Comparison of ENCODE assay signal across 2 cellular contexts in the genomic region with DNA sequence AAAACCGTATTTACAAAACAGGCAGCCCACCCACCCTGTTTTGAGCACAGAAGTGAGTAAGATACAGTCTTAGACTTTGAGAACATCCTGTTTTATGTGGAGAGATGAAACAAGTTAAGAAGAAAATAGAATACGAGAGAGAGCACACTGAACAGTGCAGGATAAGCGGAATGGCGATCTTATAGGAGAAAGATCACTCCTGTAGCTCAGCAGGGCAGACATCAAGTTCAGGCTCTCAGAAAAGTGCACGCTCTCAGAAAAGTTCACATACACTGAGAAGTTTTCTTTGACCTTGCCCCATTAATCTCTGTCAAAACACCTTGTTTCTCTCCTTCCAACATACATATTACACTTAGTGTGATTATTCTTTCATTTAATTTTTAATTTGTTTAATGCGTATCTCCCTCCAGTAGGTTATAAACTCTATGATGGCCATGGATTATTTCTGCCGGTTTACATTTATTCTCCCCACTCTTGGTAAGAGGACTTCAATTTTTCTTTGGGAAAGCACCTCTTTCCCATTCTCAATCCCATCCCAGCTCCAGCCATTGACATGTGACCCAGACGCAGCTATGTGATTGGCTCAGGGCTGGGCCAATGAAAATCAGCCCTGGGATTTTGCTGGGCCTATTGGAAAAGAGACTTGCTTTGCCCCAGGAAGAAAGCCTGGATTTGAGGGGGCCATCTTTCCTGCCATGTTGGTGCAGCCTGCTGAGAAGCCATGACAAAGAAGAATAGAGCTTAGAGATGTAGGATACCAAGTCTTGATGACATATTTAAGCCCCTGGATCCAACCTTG.
TF ChIP-seq lines count a peak whose summit lies in the region.

No MANE protein-coding gene starts in this region.

TF ChIP-seq in HepG2, 621 proteins besides CTCF, POLR2A, EP300 and RAD21:
- no peak for TF ChIP-seq AHDC1 (CRISPR knock-in tag; IDR thresholded peaks at IDR 0.05; ENCODE audit: borderline replicate concordance)
- peak; percentile 44; the same call in 1 of the 2 replicates for TF ChIP-seq NFYC (CRISPR knock-in tag; IDR thresholded peaks at IDR 0.05)

TF ChIP-seq in H1, 55 proteins besides CTCF, POLR2A, EP300 and RAD21:
- TF ChIP-seq NANOG (IDR thresholded peaks at IDR 0.05; ENCODE audit: insufficient read depth, low read depth, low read length, poor library complexity, severe bottlenecking) (no peak), KDM5A (IDR thresholded peaks at IDR 0.05; ENCODE audit: low read length) (no peak), TEAD4 (IDR thresholded peaks at IDR 0.05; ENCODE audit: low read depth, low read length) (no peak), SP4 (IDR thresholded peaks at IDR 0.05; ENCODE audit: low read length) (no peak), FOSL1 (IDR thresholded peaks at IDR 0.05; ENCODE audit: insufficient read depth, low read depth, low read length) (no peak), BACH1 (IDR thresholded peaks at IDR 0.05; ENCODE audit: low read length) (no peak), USF2 (IDR thresholded peaks at IDR 0.05; ENCODE audit: low read length) (peak; percentile 36; the same call in 1 of the 2 replicates), PHF8 (conservative IDR thresholded peaks at IDR 0.05; ENCODE audit: low read depth, low read length) (no peak), TBP (IDR thresholded peaks at IDR 0.05; ENCODE audit: low read depth, low read length) (no peak), POLR2AphosphoS5 (IDR thresholded peaks at IDR 0.05; ENCODE audit: low read depth, low read length) (no peak), E2F6 (IDR thresholded peaks at IDR 0.05) (no peak), TAF7 (optimal IDR thresholded peaks at IDR 0.05; ENCODE audit: borderline replicate concordance, low read depth, low read length) (peak; percentile 57), YY1 (IDR thresholded peaks at IDR 0.05; ENCODE audit: low read depth, low read length) (peak; percentile 60; the same call in 1 of the 2 replicates), GABPA (IDR thresholded peaks at IDR 0.05; ENCODE audit: borderline replicate concordance, insufficient read depth, low read length) (no peak)
